ENCODE assay signal across 1 cellular context in the genomic region with DNA sequence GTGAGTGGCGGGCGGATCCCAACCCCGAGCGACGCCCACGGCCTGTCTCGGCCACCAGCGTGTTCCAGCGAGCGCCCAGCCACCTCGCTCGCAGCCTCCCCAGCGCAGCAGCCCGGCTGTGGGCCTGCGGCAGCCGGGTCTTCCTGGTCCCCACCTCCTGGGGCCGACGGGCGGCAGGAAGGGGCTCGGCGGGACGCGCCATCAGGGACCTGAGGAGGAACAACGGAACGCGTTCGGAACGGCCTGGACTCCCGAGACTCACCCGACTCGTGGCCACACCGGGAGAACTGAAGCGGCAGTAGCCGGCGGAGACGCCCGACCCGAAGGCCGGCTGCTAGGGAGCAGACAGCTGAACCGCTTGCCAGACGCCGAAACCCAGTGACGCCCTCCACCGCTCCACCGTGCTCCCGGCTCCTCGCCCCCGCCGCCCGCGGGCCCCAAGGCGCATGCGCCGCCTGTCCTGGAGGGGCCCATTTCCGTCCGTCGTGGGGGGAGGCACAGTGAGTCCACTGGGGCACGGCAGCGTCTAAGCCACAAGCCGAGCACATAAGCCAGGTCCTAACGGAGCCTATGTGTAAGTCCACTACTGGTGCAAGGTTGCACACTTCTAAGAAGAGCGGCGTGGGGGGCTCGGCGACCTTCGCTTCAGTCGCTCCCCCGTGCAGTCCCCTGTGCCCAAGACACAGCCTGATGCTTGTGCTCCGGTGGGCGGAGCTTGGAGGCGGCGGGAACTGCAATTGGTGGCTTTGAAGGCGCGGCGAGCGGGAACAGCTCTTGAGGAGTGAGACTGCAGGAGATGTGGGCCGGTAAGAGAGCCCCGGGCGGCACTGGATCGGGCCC.
A peak's percentile ranks its signal among the peaks of the same experiment; 100 is the strongest.
TF ChIP-seq lines count a peak whose summit lies in the region.

A gene with protein sequence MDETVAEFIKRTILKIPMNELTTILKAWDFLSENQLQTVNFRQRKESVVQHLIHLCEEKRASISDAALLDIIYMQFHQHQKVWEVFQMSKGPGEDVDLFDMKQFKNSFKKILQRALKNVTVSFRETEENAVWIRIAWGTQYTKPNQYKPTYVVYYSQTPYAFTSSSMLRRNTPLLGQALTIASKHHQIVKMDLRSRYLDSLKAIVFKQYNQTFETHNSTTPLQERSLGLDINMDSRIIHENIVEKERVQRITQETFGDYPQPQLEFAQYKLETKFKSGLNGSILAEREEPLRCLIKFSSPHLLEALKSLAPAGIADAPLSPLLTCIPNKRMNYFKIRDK (plus strand): TSS at position 743 of the 840 bp plus-strand sequence. CDS start 4,726 bp downstream, outside the sequence.
Gene CMC2 (minus strand): TSS at position 414 of the 840 bp plus-strand sequence. CDS start 9,491 bp downstream, outside the sequence.

TF ChIP-seq in K562, 482 proteins besides CTCF, POLR2A, EP300 and RAD21 (continued from another document and continues in another):
- TF ChIP-seq, protein P1, sequence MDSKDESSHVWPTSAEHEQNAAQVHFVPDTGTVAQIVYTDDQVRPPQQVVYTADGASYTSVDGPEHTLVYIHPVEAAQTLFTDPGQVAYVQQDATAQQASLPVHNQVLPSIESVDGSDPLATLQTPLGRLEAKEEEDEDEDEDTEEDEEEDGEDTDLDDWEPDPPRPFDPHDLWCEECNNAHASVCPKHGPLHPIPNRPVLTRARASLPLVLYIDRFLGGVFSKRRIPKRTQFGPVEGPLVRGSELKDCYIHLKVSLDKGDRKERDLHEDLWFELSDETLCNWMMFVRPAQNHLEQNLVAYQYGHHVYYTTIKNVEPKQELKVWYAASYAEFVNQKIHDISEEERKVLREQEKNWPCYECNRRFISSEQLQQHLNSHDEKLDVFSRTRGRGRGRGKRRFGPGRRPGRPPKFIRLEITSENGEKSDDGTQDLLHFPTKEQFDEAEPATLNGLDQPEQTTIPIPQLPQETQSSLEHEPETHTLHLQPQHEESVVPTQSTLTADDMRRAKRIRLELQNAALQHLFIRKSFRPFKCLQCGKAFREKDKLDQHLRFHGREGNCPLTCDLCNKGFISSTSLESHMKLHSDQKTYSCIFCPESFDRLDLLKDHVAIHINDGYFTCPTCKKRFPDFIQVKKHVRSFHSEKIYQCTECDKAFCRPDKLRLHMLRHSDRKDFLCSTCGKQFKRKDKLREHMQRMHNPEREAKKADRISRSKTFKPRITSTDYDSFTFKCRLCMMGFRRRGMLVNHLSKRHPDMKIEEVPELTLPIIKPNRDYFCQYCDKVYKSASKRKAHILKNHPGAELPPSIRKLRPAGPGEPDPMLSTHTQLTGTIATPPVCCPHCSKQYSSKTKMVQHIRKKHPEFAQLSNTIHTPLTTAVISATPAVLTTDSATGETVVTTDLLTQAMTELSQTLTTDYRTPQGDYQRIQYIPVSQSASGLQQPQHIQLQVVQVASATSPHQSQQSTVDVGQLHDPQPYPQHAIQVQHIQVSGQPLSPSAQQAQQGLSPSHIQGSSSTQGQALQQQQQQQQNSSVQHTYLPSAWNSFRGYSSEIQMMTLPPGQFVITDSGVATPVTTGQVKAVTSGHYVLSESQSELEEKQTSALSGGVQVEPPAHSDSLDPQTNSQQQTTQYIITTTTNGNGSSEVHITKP (IDR thresholded peaks at IDR 0.05; ENCODE audit: partially characterized antibody), result peak; percentile 100
- TF ChIP-seq MIER1 (IDR thresholded peaks at IDR 0.05; ENCODE audit: low read depth), result peak; percentile 88
- 0 out of 4 replicates have a peak, but pooled peaks of 1 of the 2 experiments have one; percentile 29 for TF ChIP-seq TBL1XR1 (IDR thresholded peaks at IDR 0.05; ENCODE audit: low read length in 2 of 2)
- TF ChIP-seq HDAC1 (IDR thresholded peaks at IDR 0.05), result peak in 1 of 2 experiments; percentile 95; a peak in 2 of 4 replicates
- no peak for TF ChIP-seq RBM17 (IDR thresholded peaks at IDR 0.05; ENCODE audit: borderline replicate concordance, low read depth, low read length)
- TF ChIP-seq, protein P2, sequence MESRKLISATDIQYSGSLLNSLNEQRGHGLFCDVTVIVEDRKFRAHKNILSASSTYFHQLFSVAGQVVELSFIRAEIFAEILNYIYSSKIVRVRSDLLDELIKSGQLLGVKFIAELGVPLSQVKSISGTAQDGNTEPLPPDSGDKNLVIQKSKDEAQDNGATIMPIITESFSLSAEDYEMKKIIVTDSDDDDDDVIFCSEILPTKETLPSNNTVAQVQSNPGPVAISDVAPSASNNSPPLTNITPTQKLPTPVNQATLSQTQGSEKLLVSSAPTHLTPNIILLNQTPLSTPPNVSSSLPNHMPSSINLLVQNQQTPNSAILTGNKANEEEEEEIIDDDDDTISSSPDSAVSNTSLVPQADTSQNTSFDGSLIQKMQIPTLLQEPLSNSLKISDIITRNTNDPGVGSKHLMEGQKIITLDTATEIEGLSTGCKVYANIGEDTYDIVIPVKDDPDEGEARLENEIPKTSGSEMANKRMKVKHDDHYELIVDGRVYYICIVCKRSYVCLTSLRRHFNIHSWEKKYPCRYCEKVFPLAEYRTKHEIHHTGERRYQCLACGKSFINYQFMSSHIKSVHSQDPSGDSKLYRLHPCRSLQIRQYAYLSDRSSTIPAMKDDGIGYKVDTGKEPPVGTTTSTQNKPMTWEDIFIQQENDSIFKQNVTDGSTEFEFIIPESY (CRISPR knock-in tag; IDR thresholded peaks at IDR 0.05), result peak; percentile 10; the same call in 1 of the 2 replicates
- TF ChIP-seq NR2F6 (CRISPR knock-in tag; IDR thresholded peaks at IDR 0.05), result peak; percentile 18; the same call in 1 of the 2 replicates
- 0 out of 2 replicates have a peak, but pooled peaks have one; percentile 12 for TF ChIP-seq TCF3 (CRISPR knock-in tag; IDR thresholded peaks at IDR 0.05)
- no peak for TF ChIP-seq ZNF584 (CRISPR knock-in tag; IDR thresholded peaks at IDR 0.05; ENCODE audit: low read depth)
- TF ChIP-seq POLR2G (IDR thresholded peaks at IDR 0.05; ENCODE audit: low read depth, low read length), result peak; percentile 96
- TF ChIP-seq ZNF592 (IDR thresholded peaks at IDR 0.05), result no peak
- no peak for TF ChIP-seq DPF2 (IDR thresholded peaks at IDR 0.05)
- peak; percentile 84 for TF ChIP-seq GABPB1 (CRISPR knock-in tag; IDR thresholded peaks at IDR 0.05)
- TF ChIP-seq HDAC6 (IDR thresholded peaks at IDR 0.05; ENCODE audit: low read depth, low read length), result no peak
- TF ChIP-seq PTBP1 (IDR thresholded peaks at IDR 0.05; ENCODE audit: low read depth, low read length), result no peak
- TF ChIP-seq MAFG (tag; conservative IDR thresholded peaks at IDR 0.05), result no peak
- TF ChIP-seq TGIF2 (CRISPR knock-in tag; IDR thresholded peaks at IDR 0.05), result peak; percentile 94
- no peak for TF ChIP-seq ZSCAN32 (CRISPR knock-in tag; IDR thresholded peaks at IDR 0.05)
- TF ChIP-seq EGR1 (conservative IDR thresholded peaks at IDR 0.05), result peak; percentile 98
- TF ChIP-seq ATF2 (CRISPR knock-in tag; IDR thresholded peaks at IDR 0.05), result no peak
- TF ChIP-seq ZBTB8A (IDR thresholded peaks at IDR 0.05; ENCODE audit: partially characterized antibody), result no peak
- no peak for TF ChIP-seq ZNF175 (CRISPR knock-in tag; IDR thresholded peaks at IDR 0.05; ENCODE audit: low read depth)
- TF ChIP-seq RNF219 (CRISPR knock-in tag; IDR thresholded peaks at IDR 0.05), result no peak
- TF ChIP-seq U2AF1 (optimal IDR thresholded peaks at IDR 0.05; ENCODE audit: low read depth, low read length), result peak; percentile 79
- TF ChIP-seq SAP30 (IDR thresholded peaks at IDR 0.05; ENCODE audit: borderline replicate concordance, insufficient read depth, low read depth, low read length, poor library complexity, severe bottlenecking), result peak; percentile 94
- TF ChIP-seq, protein P3, sequence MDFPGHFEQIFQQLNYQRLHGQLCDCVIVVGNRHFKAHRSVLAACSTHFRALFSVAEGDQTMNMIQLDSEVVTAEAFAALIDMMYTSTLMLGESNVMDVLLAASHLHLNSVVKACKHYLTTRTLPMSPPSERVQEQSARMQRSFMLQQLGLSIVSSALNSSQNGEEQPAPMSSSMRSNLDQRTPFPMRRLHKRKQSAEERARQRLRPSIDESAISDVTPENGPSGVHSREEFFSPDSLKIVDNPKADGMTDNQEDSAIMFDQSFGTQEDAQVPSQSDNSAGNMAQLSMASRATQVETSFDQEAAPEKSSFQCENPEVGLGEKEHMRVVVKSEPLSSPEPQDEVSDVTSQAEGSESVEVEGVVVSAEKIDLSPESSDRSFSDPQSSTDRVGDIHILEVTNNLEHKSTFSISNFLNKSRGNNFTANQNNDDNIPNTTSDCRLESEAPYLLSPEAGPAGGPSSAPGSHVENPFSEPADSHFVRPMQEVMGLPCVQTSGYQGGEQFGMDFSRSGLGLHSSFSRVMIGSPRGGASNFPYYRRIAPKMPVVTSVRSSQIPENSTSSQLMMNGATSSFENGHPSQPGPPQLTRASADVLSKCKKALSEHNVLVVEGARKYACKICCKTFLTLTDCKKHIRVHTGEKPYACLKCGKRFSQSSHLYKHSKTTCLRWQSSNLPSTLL (IDR thresholded peaks at IDR 0.05), result no peak
- peak; percentile 39 to 64; a peak in 1 of 4 replicates for TF ChIP-seq ARNT (IDR thresholded peaks at IDR 0.05)
- TF ChIP-seq ZNF785 (CRISPR knock-in tag; IDR thresholded peaks at IDR 0.05), result no peak
- peak; percentile 40 for TF ChIP-seq NFYB (IDR thresholded peaks at IDR 0.05; ENCODE audit: extremely low read depth, insufficient read length)
- TF ChIP-seq ZNF449 (CRISPR knock-in tag; IDR thresholded peaks at IDR 0.05), result no peak
- TF ChIP-seq KLF13 (tag; IDR thresholded peaks at IDR 0.05; ENCODE audit: borderline replicate concordance, low read depth), result peak; percentile 34
- no peak; the same call in 1 of the 2 replicates for TF ChIP-seq ZNF12 (CRISPR knock-in tag; IDR thresholded peaks at IDR 0.05)
- TF ChIP-seq KAT7 (CRISPR knock-in tag; IDR thresholded peaks at IDR 0.05; ENCODE audit: borderline replicate concordance), result peak; percentile 85; the same call in 1 of the 2 replicates
- peak; percentile 30 to 46; a peak in 1 of 4 replicates for TF ChIP-seq SIX5 (IDR thresholded peaks at IDR 0.05; ENCODE audit: borderline replicate concordance in 1 of 2, insufficient read depth in 1 of 2, low read depth in 1 of 2, low read length in 2 of 2)
- no peak for TF ChIP-seq NR2C1 (IDR thresholded peaks at IDR 0.05)
- no peak for TF ChIP-seq NR2C1 (tag; IDR thresholded peaks at IDR 0.05)
- TF ChIP-seq RFX5 (IDR thresholded peaks at IDR 0.05; ENCODE audit: low read depth, low read length), result no peak
- TF ChIP-seq POLR3G (IDR thresholded peaks at IDR 0.05; ENCODE audit: extremely low read depth, insufficient read length, insufficient replicate concordance), result no peak
